Comparison of ENCODE assay signal across 30 cellular contexts in genomic region chr3:148705314-148705713, GRCh38. TPM values are rescaled to one million over a fixed set of nuclear protein-coding genes. Genes with fewer than 3 reads are reported as not detected.
A peak's percentile ranks its signal among the peaks of the same experiment; 100 is the strongest.
DNase-seq lines count a peak whose midpoint lies in the region; ATAC-seq, FAIRE-seq and TF ChIP-seq lines count a peak whose summit lies in the region.
"Had no signal": no experiment of that assay in that cellular context is flagged by ENCODE, and none has a peak within 500 bp of the region (broad histone marks: within the 10 kb centered on the region; RNA-seq: fewer than 3 reads in every experiment).

No MANE protein-coding gene starts in this region.

- H3K9ac ChIP-seq in SK-N-SH (no peak overlapping the region), kidney (ENCODE audit: low read length in 2 of 2) (no peak overlapping the region)
- H3K9ac ChIP-seq: BLaER1 had no signal

- no peaks in the 10 kb centered on the region for H3K9me3 ChIP-seq in SK-N-SH
- H3K9me3 ChIP-seq in kidney (ENCODE audit: control insufficient read depth in 1 of 2, low read length in 2 of 2): no peaks in the 10 kb centered on the region
- H3K9me3 ChIP-seq in mucosa of descending colon: no peaks in the 10 kb centered on the region
- H3K9me3 ChIP-seq: BE2C, BLaER1 had no signal

- TF ChIP-seq EP300 in SK-N-SH (IDR thresholded peaks at IDR 0.05; ENCODE audit: borderline replicate concordance in 1 of 2, low read depth in 1 of 2, low read length in 1 of 2): peak in 1 of 2 experiments; percentile 76; a peak in 2 of 4 replicates

- TF ChIP-seq RAD21 in SK-N-SH (IDR thresholded peaks at IDR 0.05; ENCODE audit: low read length): 0 out of 2 replicates have a peak, but pooled peaks have one; percentile 2

- H3K4me2 ChIP-seq in SK-N-SH: no peak overlapping the region
- H3K4me2 ChIP-seq: BLaER1 had no signal

- H3K79me2 ChIP-seq in SK-N-SH (ENCODE audit: insufficient read depth): no peaks in the 10 kb centered on the region

- H3K9me2 ChIP-seq in SK-N-SH: no peaks in the 10 kb centered on the region

- H2AFZ ChIP-seq in SK-N-SH (ENCODE audit: low read depth): no peak overlapping the region

- CTCF ChIA-PET in SK-N-SH (lab: Yijun Ruan, JAX) (interaction anchor here (1.6 kb wide), 1 partner anchor 13 kb away, joined by 3 read pairs; no protein-coding TSS in a partner anchor), HEK293T (lab: Yijun Ruan, JAX) (interaction anchor here (0.7 kb wide), 1 partner anchor 20 kb away, joined by 3 read pairs; no protein-coding TSS in a partner anchor)

- H3K36me3 ChIP-seq in SK-N-SH (replicated peaks in 1 of 2; ENCODE audit: control insufficient read depth in 1 of 2, insufficient read depth in 2 of 2, low read length in 1 of 2): no peaks in the 10 kb centered on the region
- H3K36me3 ChIP-seq in kidney (ENCODE audit: control insufficient read depth in 1 of 2, insufficient read depth in 2 of 2, low read length in 2 of 2): no peaks in the 10 kb centered on the region
- H3K36me3 ChIP-seq in mucosa of descending colon (ENCODE audit: low read depth): no peaks in the 10 kb centered on the region
- H3K36me3 ChIP-seq: BE2C, BLaER1 had no signal

- H3F3A ChIP-seq in SK-N-SH (replicated peaks; ENCODE audit: insufficient read depth): no peaks in the 10 kb centered on the region

- peak; percentile 57 for DNase-seq in SK-N-DZ (ENCODE audit: low spot score)
- DNase-seq in SK-N-SH: peak; percentile 23
- DNase-seq in kidney: no peak
- DNase-seq in mucosa of descending colon: no peak
- DNase-seq in HEK293T (ENCODE audit: extremely low spot score): no peak
- DNase-seq in NCI-H526 treated with DMSO at 0.1 percent for 48 hours (lab: John Stamatoyannopoulos, UW): no peak
- DNase-seq: 8988T; ACHN; BE2C; C1 segment of cervical spinal cord; CD4-positive, alpha-beta memory T cell; CD4-positive, CD25-positive, alpha-beta regulatory T cell; CD8-positive, alpha-beta memory T cell; COR-L47; DMS 273 treated with DMSO at 0.1 percent for 48 hours; DMS153; DMS53; DMS79; DND-41; EL; GDM1 had no signal

- FAIRE-seq in kidney (lab: Jason Lieb, UNC): peak; percentile 23
- FAIRE-seq: A204.1, GM12878, GM12892, GM18507 had no signal

- no peak for ATAC-seq in mucosa of descending colon
- ATAC-seq: GM12878 had no signal

- H3K27me3 ChIP-seq in SK-N-SH (ENCODE audit: insufficient read depth): no peaks in the 10 kb centered on the region
- H3K27me3 ChIP-seq: BLaER1 had no signal

- POLR2A ChIA-PET in SK-N-SH (lab: Yijun Ruan, JAX): no interaction called here
- POLR2A ChIA-PET in HEK293T (lab: Yijun Ruan, JAX): no interaction called here

- H3K4me1 ChIP-seq in SK-N-SH (ENCODE audit: control insufficient read depth in 1 of 2, insufficient read depth in 2 of 2, low read depth in 1 of 2, low read length in 1 of 2) (peaks cover 0 to 5% of the 10 kb centered on the region in 2 experiments; a peak in 2 of 4 replicates), kidney (ENCODE audit: control insufficient read depth in 1 of 2, insufficient read depth in 1 of 2, low read depth in 1 of 2, low read length in 2 of 2) (no peaks in the 10 kb centered on the region), mucosa of descending colon (ENCODE audit: low read depth) (no peaks in the 10 kb centered on the region)
- H3K4me1 ChIP-seq: BE2C had no signal

- H3K27ac ChIP-seq in SK-N-SH (ENCODE audit: low read depth in 2 of 2, low read length in 1 of 2): peak overlapping the region in 1 of 2 experiments; percentile 53; a peak in 1 of 4 replicates
- H3K27ac ChIP-seq in kidney (ENCODE audit: low read depth in 2 of 2, low read length in 2 of 2): no peak overlapping the region
- H3K27ac ChIP-seq: BLaER1 had no signal

- intact Hi-C loops in kidney (cut with DNase I) (no loop called here), mucosa of descending colon (cut with DNase I, micrococcal nuclease) (no loop called here)

- TF ChIP-seq CTCF in SK-N-SH (IDR thresholded peaks at IDR 0.05) (no peak), kidney (IDR thresholded peaks at IDR 0.05; ENCODE audit: borderline replicate concordance, extremely low read depth, insufficient read depth) (no peak), mucosa of descending colon (IDR thresholded peaks at IDR 0.05) (no peak)

- no peaks in the 10 kb centered on the region for H4K20me1 ChIP-seq in SK-N-SH (ENCODE audit: insufficient read depth)
- H4K20me1 ChIP-seq: BLaER1 had no signal

- H3K4me3 ChIP-seq in SK-N-SH (ENCODE audit: low read depth in 2 of 2, low read length in 1 of 2): no peak overlapping the region
- no peak overlapping the region for H3K4me3 ChIP-seq in kidney (ENCODE audit: low read length in 2 of 2)
- H3K4me3 ChIP-seq in mucosa of descending colon: no peak overlapping the region
- H3K4me3 ChIP-seq: BLaER1, GM12878 had no signal

TF ChIP-seq in SK-N-SH, 30 proteins besides CTCF, POLR2A, EP300 and RAD21 (continues in another document):
- TF ChIP-seq CHD2 (IDR thresholded peaks at IDR 0.05; ENCODE audit: low read length, partially characterized antibody): no peak
- TF ChIP-seq TCF12 (IDR thresholded peaks at IDR 0.05): peak; percentile 59
- TF ChIP-seq POLR2AphosphoS5 (IDR thresholded peaks at IDR 0.05; ENCODE audit: low read depth, low read length): no peak
- no peak for TF ChIP-seq MEF2A (IDR thresholded peaks at IDR 0.05; ENCODE audit: borderline replicate concordance, low read depth)
- TF ChIP-seq, protein P1, sequence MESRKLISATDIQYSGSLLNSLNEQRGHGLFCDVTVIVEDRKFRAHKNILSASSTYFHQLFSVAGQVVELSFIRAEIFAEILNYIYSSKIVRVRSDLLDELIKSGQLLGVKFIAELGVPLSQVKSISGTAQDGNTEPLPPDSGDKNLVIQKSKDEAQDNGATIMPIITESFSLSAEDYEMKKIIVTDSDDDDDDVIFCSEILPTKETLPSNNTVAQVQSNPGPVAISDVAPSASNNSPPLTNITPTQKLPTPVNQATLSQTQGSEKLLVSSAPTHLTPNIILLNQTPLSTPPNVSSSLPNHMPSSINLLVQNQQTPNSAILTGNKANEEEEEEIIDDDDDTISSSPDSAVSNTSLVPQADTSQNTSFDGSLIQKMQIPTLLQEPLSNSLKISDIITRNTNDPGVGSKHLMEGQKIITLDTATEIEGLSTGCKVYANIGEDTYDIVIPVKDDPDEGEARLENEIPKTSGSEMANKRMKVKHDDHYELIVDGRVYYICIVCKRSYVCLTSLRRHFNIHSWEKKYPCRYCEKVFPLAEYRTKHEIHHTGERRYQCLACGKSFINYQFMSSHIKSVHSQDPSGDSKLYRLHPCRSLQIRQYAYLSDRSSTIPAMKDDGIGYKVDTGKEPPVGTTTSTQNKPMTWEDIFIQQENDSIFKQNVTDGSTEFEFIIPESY (IDR thresholded peaks at IDR 0.05; ENCODE audit: borderline replicate concordance, low read depth): no peak
- TF ChIP-seq FOSL2 (IDR thresholded peaks at IDR 0.05; ENCODE audit: borderline replicate concordance, low read depth): no peak
- peak; percentile 78 for TF ChIP-seq GATA2 (CRISPR knock-in tag; IDR thresholded peaks at IDR 0.05)
- TF ChIP-seq TAF1 (IDR thresholded peaks at IDR 0.05; ENCODE audit: borderline replicate concordance, low read depth, low read length): no peak

TF ChIP-seq in HEK293T, 16 proteins besides CTCF, POLR2A, EP300 and RAD21:
- TF ChIP-seq FOXA1 (IDR thresholded peaks at IDR 0.05): no peak
- TF ChIP-seq L3MBTL2 (conservative IDR thresholded peaks at IDR 0.05): no peak
- no peak for TF ChIP-seq LEF1 (IDR thresholded peaks at IDR 0.05; ENCODE audit: borderline replicate concordance)
- TF ChIP-seq NFRKB (IDR thresholded peaks at IDR 0.05): no peak
- TF ChIP-seq TARDBP (IDR thresholded peaks at IDR 0.05): no peak
- no peak for TF ChIP-seq FOXM1 (IDR thresholded peaks at IDR 0.05; ENCODE audit: borderline replicate concordance)
- no peak for TF ChIP-seq SP1 (IDR thresholded peaks at IDR 0.05)
- TF ChIP-seq HDGF (IDR thresholded peaks at IDR 0.05; ENCODE audit: borderline replicate concordance): no peak
- TF ChIP-seq, protein P2, sequence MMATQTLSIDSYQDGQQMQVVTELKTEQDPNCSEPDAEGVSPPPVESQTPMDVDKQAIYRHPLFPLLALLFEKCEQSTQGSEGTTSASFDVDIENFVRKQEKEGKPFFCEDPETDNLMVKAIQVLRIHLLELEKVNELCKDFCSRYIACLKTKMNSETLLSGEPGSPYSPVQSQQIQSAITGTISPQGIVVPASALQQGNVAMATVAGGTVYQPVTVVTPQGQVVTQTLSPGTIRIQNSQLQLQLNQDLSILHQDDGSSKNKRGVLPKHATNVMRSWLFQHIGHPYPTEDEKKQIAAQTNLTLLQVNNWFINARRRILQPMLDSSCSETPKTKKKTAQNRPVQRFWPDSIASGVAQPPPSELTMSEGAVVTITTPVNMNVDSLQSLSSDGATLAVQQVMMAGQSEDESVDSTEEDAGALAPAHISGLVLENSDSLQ (IDR thresholded peaks at IDR 0.05): no peak
- TF ChIP-seq ARNT (IDR thresholded peaks at IDR 0.05): no peak
- no peak for TF ChIP-seq ZNF384 (IDR thresholded peaks at IDR 0.05)
- TF ChIP-seq SUZ12 (IDR thresholded peaks at IDR 0.05): no peak

RNA-seq across cellular contexts. Expression of gene AGTR1, which starts 7.6 kb away (rescaled TPM):
- 1.2 and 2.4 TPM in 2 replicates for polyA plus RNA-seq in SK-N-DZ (2014; cell fraction: cytosol; rRNA removed)
- polyA plus RNA-seq in SK-N-DZ (2014; cell fraction: nucleus; rRNA removed): 0.75 and 1.0 TPM in 2 replicates
- polyA plus RNA-seq in SK-N-SH (2012; rRNA removed) (0.15 and 0.32 TPM in 2 replicates), kidney (ENCODE audit: insufficient read depth, low read depth, low replicate concordance) (14.8 TPM)
- polyA plus RNA-seq in SK-N-SH (2012; cell fraction: cytosol; rRNA removed): 0.25 and 0.28 TPM in 2 replicates
- polyA plus RNA-seq in SK-N-SH (2012; cell fraction: nucleus; rRNA removed): 0.14 and 0.35 TPM in 2 replicates
- total RNA-seq in kidney (5.6 TPM), mucosa of descending colon (10 to 100 TPM in 1 of 3 donors, 1 to 10 TPM in 1, under 1 TPM in 1; 0.52 to 20.0 (median 4.2) TPM)
- total RNA-seq: A673; CD4-positive, alpha-beta memory T cell; CD4-positive, CD25-positive, alpha-beta regulatory T cell; CD8-positive, alpha-beta memory T cell; Daoy; G401; GM12878 had no signal
- polyA plus RNA-seq: CD14-positive monocyte; CD4-positive, alpha-beta memory T cell; CD4-positive, CD25-positive, alpha-beta regulatory T cell; CD8-positive, alpha-beta memory T cell; GM12878 had no signal

Comparison
In these comparisons a context has a peak if more than half of its experiments do, and no peak if none do; other contexts are left out.
1. DNase-seq: peak in SK-N-DZ (single experiment) and SK-N-SH (single experiment); none in kidney (single experiment), mucosa of descending colon (0 of 3), HEK293T (single experiment) and NCI-H526 treated with DMSO at 0.1 percent for 48 hours (single experiment).